8 cellular contexts compared by ENCODE assay signal in the genomic region with DNA sequence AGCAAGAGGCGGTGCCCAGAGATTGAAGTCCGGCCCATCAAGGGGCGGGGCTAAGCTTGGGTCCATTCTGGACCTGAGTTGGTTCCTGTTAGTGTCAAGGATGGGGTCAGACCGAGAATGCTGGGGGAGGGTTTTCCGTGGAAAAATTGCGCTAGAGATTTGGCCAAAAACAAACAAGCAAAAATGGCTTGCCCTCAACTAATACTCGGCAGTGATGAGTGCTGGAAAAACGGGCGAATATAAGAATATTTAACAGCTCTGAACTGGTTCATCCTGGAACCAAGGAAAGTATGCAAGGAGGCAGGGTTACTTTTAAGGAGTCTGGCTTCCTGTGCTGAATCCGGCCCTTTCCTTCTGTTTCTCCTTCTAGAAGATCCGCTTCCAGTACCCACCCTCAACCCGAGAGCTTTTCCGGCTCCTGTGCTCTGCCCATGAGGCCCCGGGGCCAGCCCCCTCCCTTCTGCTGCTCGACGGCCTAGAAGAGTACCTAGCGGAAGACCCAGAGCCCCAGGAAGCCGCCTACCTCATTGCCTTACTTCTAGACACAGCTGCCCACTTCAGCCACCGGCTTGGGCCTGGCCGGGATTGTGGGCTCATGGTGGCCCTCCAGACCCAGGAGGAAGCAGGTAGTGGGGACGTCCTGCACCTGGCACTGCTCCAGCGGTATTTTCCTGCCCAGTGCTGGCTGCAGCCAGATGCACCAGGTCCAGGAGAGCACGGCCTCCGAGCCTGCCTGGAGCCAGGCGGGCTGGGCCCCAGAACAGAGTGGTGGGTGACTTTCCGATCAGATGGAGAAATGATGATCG. TPM values are rescaled to one million over a fixed set of nuclear protein-coding genes. Genes with fewer than 3 reads are reported as not detected.
DNase-seq lines count a peak whose midpoint lies in the region; ATAC-seq, FAIRE-seq and TF ChIP-seq lines count a peak whose summit lies in the region.

No MANE protein-coding gene starts in this region.

- peak overlapping the region; percentile 64 for H3K4me3 ChIP-seq in GM06990 (replicated peaks; ENCODE audit: low read depth, low read length)
- peak overlapping the region; percentile 39 for H3K4me3 ChIP-seq in bronchial epithelial cell (ENCODE audit: low read depth, low read length)

- peak overlapping the region; percentile 93 for H3K27ac ChIP-seq in VCaP

- no peaks in the 10 kb centered on the region; the same call in 1 of the 2 replicates for H3K36me3 ChIP-seq in GM06990 (ENCODE audit: control insufficient read depth, insufficient read depth, low read length)
- no peaks in the 10 kb centered on the region for H3K36me3 ChIP-seq in bronchial epithelial cell (ENCODE audit: control insufficient read depth, insufficient read depth, low read length)

- ATAC-seq in left lobe of liver: peak; percentile 44
- no peak for ATAC-seq in GM18520 (IDR thresholded peaks at IDR 0.05; ENCODE audit: unreplicated experiment)
- ATAC-seq in HG03342 (IDR thresholded peaks at IDR 0.05; ENCODE audit: unreplicated experiment): no peak

- H3K27me3 ChIP-seq in GM06990 (replicated peaks; ENCODE audit: control insufficient read depth, insufficient read depth, low read length): no peaks in the 10 kb centered on the region
- no peaks in the 10 kb centered on the region for H3K27me3 ChIP-seq in bronchial epithelial cell (ENCODE audit: control insufficient read depth, insufficient read depth, low read length)

- no peak for FAIRE-seq in bronchial epithelial cell (lab: Jason Lieb, UNC)

- TF ChIP-seq CTCF in GM06990 (IDR thresholded peaks at IDR 0.05; ENCODE audit: insufficient read depth, low read length, poor library complexity, severe bottlenecking) (no peak), VCaP (conservative IDR thresholded peaks at IDR 0.05) (no peak), bronchial epithelial cell (IDR thresholded peaks at IDR 0.05; ENCODE audit: insufficient read depth, low read length, severe bottlenecking) (no peak)

- peak; percentile 76 for DNase-seq in GM06990 (ENCODE audit: extremely low read depth, insufficient read length)
- DNase-seq in M059J (ENCODE audit: low read depth): peak; percentile 32
- no peak for DNase-seq in bronchial epithelial cell (ENCODE audit: low read depth)
- peak; percentile 83 for DNase-seq in left lobe of liver (ENCODE audit: low spot score)
- DNase-seq in stimulated activated CD8-positive, alpha-beta memory T cell treated with anti-CD3 and anti-CD28 coated beads, Interleukin-4, amount 100 ng/mL, for 1 hour (ENCODE audit: low read depth in 2 of 2, low spot score in 1 of 2): peak; percentile 17 to 44

RNA-seq across cellular contexts. Expression of a gene that starts 0.9 kb away (rescaled TPM):
- total RNA-seq in M059J (2014; rRNA removed; shearing (Covaris generic)): 2.4 and 2.7 TPM in 2 replicates
- 0.53 and 0.90 TPM in 2 replicates for total RNA-seq in bronchial epithelial cell
- total RNA-seq in left lobe of liver: 2.6 TPM

RNA-seq across cellular contexts. Expression of a gene that starts 8.8 kb away (rescaled TPM):
- 10.5 and 10.7 TPM in 2 replicates for total RNA-seq in M059J (2014; rRNA removed; shearing (Covaris generic))
- 0.26 and 1.0 TPM in 2 replicates for total RNA-seq in bronchial epithelial cell
- total RNA-seq in left lobe of liver: 11.9 TPM

RNA-seq across cellular contexts. Expression of a gene that starts 20.1 kb away (rescaled TPM):
- total RNA-seq in M059J (2014; rRNA removed; shearing (Covaris generic)): 27.9 and 31.6 TPM in 2 replicates
- total RNA-seq in bronchial epithelial cell (1.8 and 6.0 TPM in 2 replicates), left lobe of liver (8.8 TPM)

RNA-seq across cellular contexts. Expression of a gene that starts 29.0 kb away (rescaled TPM):
- total RNA-seq in M059J (2014; rRNA removed; shearing (Covaris generic)): 4.7 and 7.9 TPM in 2 replicates
- 7.9 and 11.1 TPM in 2 replicates for total RNA-seq in bronchial epithelial cell
- 25.6 TPM for total RNA-seq in left lobe of liver

RNA-seq across cellular contexts. Expression of a gene that starts 29.3 kb away (rescaled TPM):
- 206 and 246 TPM in 2 replicates for total RNA-seq in M059J (2014; rRNA removed; shearing (Covaris generic))
- 70.6 and 116 TPM in 2 replicates for total RNA-seq in bronchial epithelial cell
- total RNA-seq in left lobe of liver: 154 TPM
